ENCODE assay signal across 8 cellular contexts in the genomic region with DNA sequence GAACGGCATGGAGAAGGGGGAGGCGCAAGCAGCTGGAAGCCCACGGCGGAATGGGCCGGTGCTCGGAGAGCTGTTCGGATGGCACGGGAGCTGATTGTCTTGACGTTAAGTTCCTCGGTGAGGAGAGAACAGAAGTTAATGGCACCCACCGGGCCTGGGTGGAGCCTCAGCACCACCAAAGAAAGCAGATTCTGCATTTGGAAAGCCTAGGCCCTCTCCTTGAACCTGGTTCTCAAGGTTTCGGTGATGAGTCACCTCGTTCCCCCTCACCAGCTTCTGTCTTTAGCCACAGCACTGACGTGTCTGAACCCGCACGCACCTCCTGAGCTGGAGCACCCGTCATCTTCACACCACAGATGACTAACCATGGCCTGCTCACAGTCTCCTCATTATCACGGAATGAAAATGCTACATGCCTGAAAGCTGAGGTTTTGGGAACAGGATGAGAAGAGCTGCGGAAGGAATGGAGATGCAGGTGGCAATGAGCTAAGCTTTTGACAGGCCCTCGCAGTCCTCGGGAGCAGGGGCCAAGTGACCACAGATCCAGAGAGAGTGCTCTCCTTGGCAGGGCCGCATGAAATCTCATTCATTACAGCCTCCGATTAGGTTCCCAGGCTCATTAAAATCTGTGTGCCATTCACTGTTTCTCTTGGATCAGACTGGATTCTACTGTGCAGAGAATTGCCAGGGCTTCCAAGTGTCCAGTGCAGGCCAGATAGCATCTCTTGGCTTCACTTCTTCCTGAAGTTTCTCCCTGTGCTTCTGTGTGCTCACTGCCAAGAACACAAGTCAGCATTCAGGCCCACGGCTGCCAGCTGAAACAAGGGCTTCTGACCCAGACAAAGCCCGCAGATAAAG.
DNase-seq lines count a peak whose midpoint lies in the region; ATAC-seq and TF ChIP-seq lines count a peak whose summit lies in the region.

No MANE protein-coding gene starts in this region.

- ATAC-seq in GM18861 (IDR thresholded peaks at IDR 0.05; ENCODE audit: unreplicated experiment) (peak; percentile 89), HG03378 (IDR thresholded peaks at IDR 0.05; ENCODE audit: unreplicated experiment) (peak; percentile 60), right lobe of liver (no peak)

- no peaks in the 10 kb centered on the region for H3K27me3 ChIP-seq in right atrium auricular region
- no peaks in the 10 kb centered on the region for H3K27me3 ChIP-seq in right lobe of liver

- H3K36me3 ChIP-seq in right atrium auricular region, result no peaks in the 10 kb centered on the region
- H3K36me3 ChIP-seq in right lobe of liver, result no peaks in the 10 kb centered on the region

- 75% methylated on average over 12 of the region's 25 CpGs for WGBS in right lobe of liver (ENCODE audit: insufficient coverage, low coverage, low lambda C conversion rate, missing lambda C conversion rate)

- H3K4me3 Mint-ChIP-seq in activated T-helper 1 cell treated with anti-CD3 and anti-CD28 coated beads, Interleukin-12 subunit alpha, Interleukin-12 subunit beta, Interleukin-2, Interleukin-4 antibody, amounts not matched to agents 30 ng/mL and 10 ng/mL and 1 ng/mL, durations not matched to agents 14 hours and 24 hours and 36 hours, result peak overlapping the region; percentile 62

- TF ChIP-seq POLR2A in right lobe of liver (IDR thresholded peaks at IDR 0.05), result no peak

- no peak for TF ChIP-seq CTCF in right atrium auricular region (IDR thresholded peaks at IDR 0.05)
- no peak for TF ChIP-seq CTCF in right lobe of liver (IDR thresholded peaks at IDR 0.05)

- H3K27ac ChIP-seq in right atrium auricular region (peak overlapping the region; percentile 72 to 95), right lobe of liver (no peak overlapping the region)

- H3K27ac Mint-ChIP-seq in activated T-helper 1 cell treated with anti-CD3 and anti-CD28 coated beads, Interleukin-12 subunit alpha, Interleukin-12 subunit beta, Interleukin-2, Interleukin-4 antibody, amounts not matched to agents 30 ng/mL and 10 ng/mL and 1 ng/mL, durations not matched to agents 14 hours and 24 hours and 36 hours, result peak overlapping the region; percentile 24

- peaks cover 26% of the 10 kb centered on the region for H3K4me1 Mint-ChIP-seq in activated T-helper 1 cell treated with anti-CD3 and anti-CD28 coated beads, Interleukin-12 subunit alpha, Interleukin-12 subunit beta, Interleukin-2, Interleukin-4 antibody, amounts not matched to agents 30 ng/mL and 10 ng/mL and 1 ng/mL, durations not matched to agents 14 hours and 24 hours and 36 hours (ENCODE audit: low read depth)

- H3K4me3 ChIP-seq in right atrium auricular region (no peak overlapping the region), right lobe of liver (no peak overlapping the region)

- H3K4me1 ChIP-seq in right atrium auricular region, result peaks cover 0 to 21% of the 10 kb centered on the region in 2 donors
- no peaks in the 10 kb centered on the region for H3K4me1 ChIP-seq in right lobe of liver

- H3K9me3 ChIP-seq in right atrium auricular region, result no peaks in the 10 kb centered on the region
- H3K9me3 ChIP-seq in right lobe of liver, result no peaks in the 10 kb centered on the region

- H3K27me3 Mint-ChIP-seq in activated T-helper 1 cell treated with anti-CD3 and anti-CD28 coated beads, Interleukin-12 subunit alpha, Interleukin-12 subunit beta, Interleukin-2, Interleukin-4 antibody, amounts not matched to agents 30 ng/mL and 10 ng/mL and 1 ng/mL, durations not matched to agents 14 hours and 24 hours and 36 hours (ENCODE audit: insufficient read depth), result no peaks in the 10 kb centered on the region

- intact Hi-C loops in activated T-helper 1 cell treated with anti-CD3 and anti-CD28 coated beads, Interleukin-12 subunit alpha, Interleukin-12 subunit beta, Interleukin-2, Interleukin-4 antibody, amounts not matched to agents 30 ng/mL and 10 ng/mL and 1 ng/mL, durations not matched to agents 14 hours and 24 hours and 36 hours (cut with micrococcal nuclease), result loop anchor here (5.0 kb wide), 1 partner anchor 33 kb away; no protein-coding TSS in a partner anchor
- intact Hi-C loops in right lobe of liver (cut with DNase I), result no loop called here

- H3K36me3 Mint-ChIP-seq in activated T-helper 1 cell treated with anti-CD3 and anti-CD28 coated beads, Interleukin-12 subunit alpha, Interleukin-12 subunit beta, Interleukin-2, Interleukin-4 antibody, amounts not matched to agents 30 ng/mL and 10 ng/mL and 1 ng/mL, durations not matched to agents 14 hours and 24 hours and 36 hours (ENCODE audit: low read depth), result no peaks in the 10 kb centered on the region

- no peaks in the 10 kb centered on the region for H3K9me3 Mint-ChIP-seq in activated T-helper 1 cell treated with anti-CD3 and anti-CD28 coated beads, Interleukin-12 subunit alpha, Interleukin-12 subunit beta, Interleukin-2, Interleukin-4 antibody, amounts not matched to agents 30 ng/mL and 10 ng/mL and 1 ng/mL, durations not matched to agents 14 hours and 24 hours and 36 hours

- peak; percentile 37 for DNase-seq in activated T-helper 1 cell treated with anti-CD3 and anti-CD28 coated beads, Interleukin-12 subunit alpha, Interleukin-12 subunit beta, Interleukin-2, Interleukin-4 antibody, amounts not matched to agents 30 ng/mL and 10 ng/mL and 1 ng/mL, durations not matched to agents 14 hours and 24 hours and 36 hours (ENCODE audit: low spot score)
- DNase-seq in right atrium auricular region (ENCODE audit: low spot score), result peak; percentile 92
- peak; percentile 32 to 43 (median 41) for DNase-seq in stimulated activated CD4-positive, alpha-beta T cell treated with anti-CD3 and anti-CD28 coated beads, TNF-alpha, amount 100 ng/mL, for 48 hours (ENCODE audit: low read depth in 3 of 3)
- no peak for DNase-seq in hippocampal formation (lab: John Stamatoyannopoulos, UW)
- no peak for DNase-seq in NCI-H1105 (lab: John Stamatoyannopoulos, UW)
- no peak for DNase-seq in right lobe of liver

Comparison
In these comparisons a context has a peak if more than half of its experiments do, and no peak if none do; other contexts are left out.
1. ATAC-seq: peak in GM18861 (single experiment) and HG03378 (single experiment); none in right lobe of liver (0 of 4).
2. DNase-seq: peak in activated T-helper 1 cell treated with anti-CD3 and anti-CD28 coated beads, Interleukin-12 subunit alpha, Interleukin-12 subunit beta, Interleukin-2, Interleukin-4 antibody, amounts not matched to agents 30 ng/mL and 10 ng/mL and 1 ng/mL, durations not matched to agents 14 hours and 24 hours and 36 hours (single experiment), right atrium auricular region (single experiment) and stimulated activated CD4-positive, alpha-beta T cell treated with anti-CD3 and anti-CD28 coated beads, TNF-alpha, amount 100 ng/mL, for 48 hours (3 of 3); none in hippocampal formation (0 of 2), NCI-H1105 (single experiment) and right lobe of liver (0 of 3).
3. H3K27ac ChIP-seq: peak in right atrium auricular region (2 of 2); none in right lobe of liver (0 of 3).